In genomic region chr11:115067471-115067870, GRCh38 we compare ENCODE assay signal across 18 cellular contexts.
DNase-seq lines count a peak whose midpoint lies in the region; ATAC-seq and TF ChIP-seq lines count a peak whose summit lies in the region.
"Had no signal": no experiment of that assay in that cellular context is flagged by ENCODE, and none has a peak within 500 bp of the region (broad histone marks: within the 10 kb centered on the region; RNA-seq: fewer than 3 reads in every experiment).

No MANE protein-coding gene starts in this region.

- no peak overlapping the region for H3T11ph ChIP-seq in H9 (ENCODE audit: low read length)

- no peak overlapping the region for H2BK20ac ChIP-seq in H9 (ENCODE audit: low read depth, low read length, poor library complexity, severe bottlenecking)

- TF ChIP-seq CTCF in HEK293 (tag by site-specific recombination; IDR thresholded peaks at IDR 0.05) (no peak), glutamatergic neuron (IDR thresholded peaks at IDR 0.05; ENCODE audit: partially characterized antibody, unreplicated experiment) (no peak), H9 (conservative IDR thresholded peaks at IDR 0.05) (no peak)

- no peak overlapping the region for H3K4me3 ChIP-seq in HEK293 (ENCODE audit: low read depth, low read length)
- H3K4me3 ChIP-seq: BLaER1 treated with 17β-estradiol and CSF1 and Interleukin-3, amounts not matched to agents 10 nM and 100 nM; GM23248 had no signal

- H3K36me3 Mint-ChIP-seq in glutamatergic neuron (ENCODE audit: unreplicated experiment) (no peaks in the 10 kb centered on the region), H9 (ENCODE audit: insufficient read depth in 1 of 3, low read depth in 3 of 3) (no peaks in the 10 kb centered on the region)
- H3K36me3 Mint-ChIP-seq: CD8-positive, alpha-beta T cell had no signal

- no peak overlapping the region for H2BK15ac ChIP-seq in H9 (ENCODE audit: low read depth, low read length)

- H4K5ac ChIP-seq in H9 (ENCODE audit: insufficient read length, low read depth, low read length) = no peak overlapping the region

- no peak overlapping the region for H2AK5ac ChIP-seq in H9 (ENCODE audit: insufficient read length, low read length)

- CTCF ChIA-PET in HEK293 (lab: Yijun Ruan, JAX) = no interaction called here

- H3K4me3 Mint-ChIP-seq in glutamatergic neuron (ENCODE audit: unreplicated experiment) = no peak overlapping the region
- no peak overlapping the region for H3K4me3 Mint-ChIP-seq in H9
- H3K4me3 Mint-ChIP-seq: B cell; CD8-positive, alpha-beta T cell; HFFc6 had no signal

- H4K20me1 ChIP-seq in H9 (ENCODE audit: control insufficient read depth, insufficient read depth, insufficient read length) = no peaks in the 10 kb centered on the region
- H4K20me1 ChIP-seq: BLaER1 treated with 17β-estradiol and CSF1 and Interleukin-3, amounts not matched to agents 10 nM and 100 nM had no signal

- H2AFZ ChIP-seq in H9 (ENCODE audit: low read length) = no peak overlapping the region
- H2AFZ ChIP-seq: GM23248 had no signal

- no peak overlapping the region for H3K27ac ChIP-seq in HEK293 (ENCODE audit: extremely low read depth, low read depth, low read length)
- no peak overlapping the region for H3K27ac ChIP-seq in H9 (ENCODE audit: insufficient read length, low read depth, low read length)
- H3K27ac ChIP-seq: BLaER1 treated with 17β-estradiol and CSF1 and Interleukin-3, amounts not matched to agents 10 nM and 100 nM; GM23248 had no signal

- H3K4me1 ChIP-seq in HEK293 (ENCODE audit: control insufficient read depth, insufficient read depth, low read length) = no peaks in the 10 kb centered on the region
- H3K4me1 ChIP-seq in H9 (ENCODE audit: insufficient read depth, low read length) = no peaks in the 10 kb centered on the region
- H3K4me1 ChIP-seq: BLaER1 treated with 17β-estradiol and CSF1 and Interleukin-3, amounts not matched to agents 10 nM and 100 nM had no signal

- no peak overlapping the region for H3K14ac ChIP-seq in H9 (ENCODE audit: insufficient read depth, low read length)

- no peaks in the 10 kb centered on the region for H3K23me2 ChIP-seq in H9 (ENCODE audit: insufficient read length, low read depth, low read length, poor library complexity, severe bottlenecking)

- H3K27me3 ChIP-seq in H9 (ENCODE audit: insufficient read depth, low read length) = no peaks in the 10 kb centered on the region
- H3K27me3 ChIP-seq: BLaER1 treated with 17β-estradiol and CSF1 and Interleukin-3, amounts not matched to agents 10 nM and 100 nM had no signal

- POLR2A ChIA-PET in HEK293 (lab: Yijun Ruan, JAX) = no interaction called here

- WGBS in H9 (ENCODE audit: extremely low coverage, insufficient read length, low lambda C conversion rate) = no CpG with 5 or more reads among the region's 1 CpG

- H3K27ac Mint-ChIP-seq in glutamatergic neuron (ENCODE audit: unreplicated experiment) (peak overlapping the region; percentile 33), H9 (no peak overlapping the region)
- H3K27ac Mint-ChIP-seq: B cell; CD8-positive, alpha-beta T cell; HFFc6 had no signal

- H2BK12ac ChIP-seq in H9 (ENCODE audit: insufficient read length, low read depth, low read length) = no peak overlapping the region

- peaks cover 3% of the 10 kb centered on the region for H3K27me3 Mint-ChIP-seq in glutamatergic neuron (ENCODE audit: unreplicated experiment)
- peaks cover 7% of the 10 kb centered on the region for H3K27me3 Mint-ChIP-seq in H9 (ENCODE audit: low read depth)
- H3K27me3 Mint-ChIP-seq: B cell had no signal

- no peak overlapping the region for H3K9ac ChIP-seq in H9 (ENCODE audit: extremely low read depth, insufficient read length, low read length)
- H3K9ac ChIP-seq: BLaER1 treated with 17β-estradiol and CSF1 and Interleukin-3, amounts not matched to agents 10 nM and 100 nM; GM23248 had no signal

- H3K4me1 Mint-ChIP-seq in glutamatergic neuron (ENCODE audit: low read depth, unreplicated experiment) (peaks cover 35% of the 10 kb centered on the region), H9 (peaks cover 0 to 2% of the 10 kb centered on the region in 2 experiments; a peak in 1 of 4 replicates)
- H3K4me1 Mint-ChIP-seq: B cell had no signal

- DNase-seq in NCI-H748 (lab: John Stamatoyannopoulos, UW; ENCODE audit: unreplicated experiment) (peak; percentile 27), NCI-H748 treated with DMSO at 0.1 percent for 48 hours (lab: John Stamatoyannopoulos, UW) (no peak), glutamatergic neuron (no peak), H9 (no peak)
- DNase-seq: CD8-positive, alpha-beta T cell; COR-L47; DMS 273 treated with DMSO at 0.1 percent for 48 hours; DMS53; DND-41; EL; GM23248; HCEC 1CT; HFFc6; IMR-90 had no signal

- no peak overlapping the region for H4K91ac ChIP-seq in H9 (ENCODE audit: insufficient read length, low read depth, low read length)

- H3K56ac ChIP-seq in H9 (ENCODE audit: insufficient read length, low read depth, low read length) = no peak overlapping the region

- H3K18ac ChIP-seq in H9 (ENCODE audit: insufficient read length, low read depth, low read length) = no peak overlapping the region

- no peak for ATAC-seq in GM19023 (IDR thresholded peaks at IDR 0.05; ENCODE audit: unreplicated experiment)
- ATAC-seq: CD8-positive, alpha-beta T cell had no signal

- H3K23ac ChIP-seq in H9 (ENCODE audit: insufficient read length, low read depth, low read length) = no peak overlapping the region

- H3K79me1 ChIP-seq in H9 (ENCODE audit: insufficient read depth, low read depth, low read length, poor library complexity, severe bottlenecking) = no peaks in the 10 kb centered on the region

- H3K36me3 ChIP-seq in HEK293 (ENCODE audit: control insufficient read depth in 2 of 2, insufficient read depth in 1 of 2, low read length in 2 of 2) = no peaks in the 10 kb centered on the region
- H3K36me3 ChIP-seq: BLaER1 treated with 17β-estradiol and CSF1 and Interleukin-3, amounts not matched to agents 10 nM and 100 nM had no signal

- no peak overlapping the region for H3K4me2 ChIP-seq in H9 (ENCODE audit: insufficient read depth, insufficient read length, low read length)
- H3K4me2 ChIP-seq: BLaER1 treated with 17β-estradiol and CSF1 and Interleukin-3, amounts not matched to agents 10 nM and 100 nM had no signal

- H3K9me3 ChIP-seq in HEK293 (ENCODE audit: control insufficient read depth, insufficient read depth, low read depth, low read length) (no peaks in the 10 kb centered on the region), H9 (ENCODE audit: control insufficient read depth, low read depth, low read length) (no peaks in the 10 kb centered on the region)

- H3K4ac ChIP-seq in H9 (ENCODE audit: low read depth, low read length) = no peak overlapping the region

- H3K9me3 Mint-ChIP-seq in glutamatergic neuron (ENCODE audit: unreplicated experiment) = peaks cover 6% of the 10 kb centered on the region
- H3K9me3 Mint-ChIP-seq in H9 = no peaks in the 10 kb centered on the region
- H3K9me3 Mint-ChIP-seq: CD8-positive, alpha-beta T cell had no signal

- H3K79me2 ChIP-seq in H9 (ENCODE audit: insufficient read depth, low read length) = no peaks in the 10 kb centered on the region

- H2BK120ac ChIP-seq in H9 (ENCODE audit: low read depth, low read length, poor library complexity, severe bottlenecking) = no peak overlapping the region

- no peak overlapping the region for H2BK5ac ChIP-seq in H9 (ENCODE audit: insufficient read length, low read length)

- H4K8ac ChIP-seq in H9 (replicated peaks; ENCODE audit: insufficient read length, low read depth, low read length) = no peak overlapping the region

TF ChIP-seq in HEK293, 187 proteins besides CTCF, POLR2A, EP300 and RAD21:
- TF ChIP-seq ZNF16 (tag by site-specific recombination; IDR thresholded peaks at IDR 0.05; ENCODE audit: low read depth) (no peak), TRIM28 (IDR thresholded peaks at IDR 0.05; ENCODE audit: borderline replicate concordance, low read length) (0 out of 2 replicates have a peak, but pooled peaks have one; percentile 54), ZNF37A (tag by site-specific recombination; IDR thresholded peaks at IDR 0.05) (no peak), ZNF449 (tag by site-specific recombination; IDR thresholded peaks at IDR 0.05) (peak; percentile 93)
